In the genomic region with DNA sequence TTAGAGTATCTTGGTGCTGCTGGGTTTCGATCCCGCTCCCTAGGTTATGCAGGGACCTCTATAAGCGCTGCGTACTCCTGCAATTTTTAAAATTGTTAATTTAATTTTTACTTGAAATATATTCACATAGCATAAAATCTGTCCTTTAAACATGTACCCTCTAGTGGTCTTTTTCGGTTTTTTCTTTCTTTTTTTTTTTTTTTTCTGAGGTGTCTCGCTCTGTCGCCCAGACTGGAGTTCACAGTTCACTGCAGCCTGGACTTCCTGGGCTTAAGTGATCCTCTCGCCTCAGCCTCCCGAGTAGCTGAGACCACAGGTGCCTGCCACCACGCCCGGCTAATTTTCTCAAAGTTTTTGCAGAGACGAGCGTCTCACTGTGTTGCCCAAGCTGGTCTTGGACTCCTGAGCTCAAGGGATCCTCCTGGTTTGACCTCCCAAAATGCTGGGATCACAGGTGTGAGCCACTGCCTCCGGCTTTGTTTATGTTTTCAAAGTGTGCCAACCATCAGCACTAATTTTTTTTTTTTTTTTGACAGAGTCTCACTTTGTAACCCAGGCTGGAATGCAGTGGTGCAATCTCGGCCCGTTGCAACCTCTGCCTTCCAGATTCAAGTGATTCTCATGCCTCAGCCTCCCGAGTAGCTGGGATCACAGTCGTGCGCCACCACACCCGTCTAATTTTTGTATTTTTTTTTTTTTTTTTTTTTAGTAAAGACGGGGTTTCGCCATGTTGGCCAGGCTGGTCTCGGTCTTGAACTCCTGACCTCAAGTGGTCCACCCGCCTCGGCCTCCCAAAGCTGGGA, we compare ENCODE assay signal across 1 cellular context.
A peak's percentile ranks its signal among the peaks of the same experiment; 100 is the strongest.
TF ChIP-seq lines count a peak whose summit lies in the region.

No MANE protein-coding gene starts in this region.

TF ChIP-seq in HepG2, 621 proteins besides CTCF, POLR2A, EP300 and RAD21 (continued from another document and continues in another):
- TF ChIP-seq, protein P1, sequence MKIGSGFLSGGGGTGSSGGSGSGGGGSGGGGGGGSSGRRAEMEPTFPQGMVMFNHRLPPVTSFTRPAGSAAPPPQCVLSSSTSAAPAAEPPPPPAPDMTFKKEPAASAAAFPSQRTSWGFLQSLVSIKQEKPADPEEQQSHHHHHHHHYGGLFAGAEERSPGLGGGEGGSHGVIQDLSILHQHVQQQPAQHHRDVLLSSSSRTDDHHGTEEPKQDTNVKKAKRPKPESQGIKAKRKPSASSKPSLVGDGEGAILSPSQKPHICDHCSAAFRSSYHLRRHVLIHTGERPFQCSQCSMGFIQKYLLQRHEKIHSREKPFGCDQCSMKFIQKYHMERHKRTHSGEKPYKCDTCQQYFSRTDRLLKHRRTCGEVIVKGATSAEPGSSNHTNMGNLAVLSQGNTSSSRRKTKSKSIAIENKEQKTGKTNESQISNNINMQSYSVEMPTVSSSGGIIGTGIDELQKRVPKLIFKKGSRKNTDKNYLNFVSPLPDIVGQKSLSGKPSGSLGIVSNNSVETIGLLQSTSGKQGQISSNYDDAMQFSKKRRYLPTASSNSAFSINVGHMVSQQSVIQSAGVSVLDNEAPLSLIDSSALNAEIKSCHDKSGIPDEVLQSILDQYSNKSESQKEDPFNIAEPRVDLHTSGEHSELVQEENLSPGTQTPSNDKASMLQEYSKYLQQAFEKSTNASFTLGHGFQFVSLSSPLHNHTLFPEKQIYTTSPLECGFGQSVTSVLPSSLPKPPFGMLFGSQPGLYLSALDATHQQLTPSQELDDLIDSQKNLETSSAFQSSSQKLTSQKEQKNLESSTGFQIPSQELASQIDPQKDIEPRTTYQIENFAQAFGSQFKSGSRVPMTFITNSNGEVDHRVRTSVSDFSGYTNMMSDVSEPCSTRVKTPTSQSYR (CRISPR knock-in tag; IDR thresholded peaks at IDR 0.05; ENCODE audit: borderline replicate concordance), result no peak
- no peak for TF ChIP-seq ZNF747 (CRISPR knock-in tag; IDR thresholded peaks at IDR 0.05; ENCODE audit: borderline replicate concordance)
- no peak for TF ChIP-seq PRDM4 (CRISPR knock-in tag; IDR thresholded peaks at IDR 0.05; ENCODE audit: borderline replicate concordance)
- TF ChIP-seq CBX1 (IDR thresholded peaks at IDR 0.05; ENCODE audit: low read depth), result peak; percentile 21
- TF ChIP-seq, protein P2, sequence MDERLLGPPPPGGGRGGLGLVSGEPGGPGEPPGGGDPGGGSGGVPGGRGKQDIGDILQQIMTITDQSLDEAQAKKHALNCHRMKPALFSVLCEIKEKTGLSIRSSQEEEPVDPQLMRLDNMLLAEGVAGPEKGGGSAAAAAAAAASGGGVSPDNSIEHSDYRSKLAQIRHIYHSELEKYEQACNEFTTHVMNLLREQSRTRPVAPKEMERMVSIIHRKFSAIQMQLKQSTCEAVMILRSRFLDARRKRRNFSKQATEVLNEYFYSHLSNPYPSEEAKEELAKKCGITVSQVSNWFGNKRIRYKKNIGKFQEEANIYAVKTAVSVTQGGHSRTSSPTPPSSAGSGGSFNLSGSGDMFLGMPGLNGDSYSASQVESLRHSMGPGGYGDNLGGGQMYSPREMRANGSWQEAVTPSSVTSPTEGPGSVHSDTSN (CRISPR knock-in tag; IDR thresholded peaks at IDR 0.05), result no peak
- TF ChIP-seq ZNF260 (CRISPR knock-in tag; IDR thresholded peaks at IDR 0.05; ENCODE audit: borderline replicate concordance, low read depth), result no peak
- TF ChIP-seq, protein P3, sequence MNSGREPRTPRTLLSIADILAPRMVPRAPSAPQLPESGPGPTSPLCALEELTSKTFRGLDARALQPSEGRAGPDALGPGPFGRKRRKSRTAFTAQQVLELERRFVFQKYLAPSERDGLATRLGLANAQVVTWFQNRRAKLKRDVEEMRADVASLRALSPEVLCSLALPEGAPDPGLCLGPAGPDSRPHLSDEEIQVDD (CRISPR knock-in tag; IDR thresholded peaks at IDR 0.05; ENCODE audit: borderline replicate concordance), result no peak
- TF ChIP-seq ZNF780A (CRISPR knock-in tag; IDR thresholded peaks at IDR 0.05), result no peak
- TF ChIP-seq, protein P4, sequence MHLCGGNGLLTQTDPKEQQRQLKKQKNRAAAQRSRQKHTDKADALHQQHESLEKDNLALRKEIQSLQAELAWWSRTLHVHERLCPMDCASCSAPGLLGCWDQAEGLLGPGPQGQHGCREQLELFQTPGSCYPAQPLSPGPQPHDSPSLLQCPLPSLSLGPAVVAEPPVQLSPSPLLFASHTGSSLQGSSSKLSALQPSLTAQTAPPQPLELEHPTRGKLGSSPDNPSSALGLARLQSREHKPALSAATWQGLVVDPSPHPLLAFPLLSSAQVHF (CRISPR knock-in tag; IDR thresholded peaks at IDR 0.05), result no peak
- 0 out of 2 replicates have a peak, but pooled peaks have one; percentile 2 for TF ChIP-seq ZBTB26 (CRISPR knock-in tag; IDR thresholded peaks at IDR 0.05; ENCODE audit: borderline replicate concordance)
- TF ChIP-seq ZZZ3 (CRISPR knock-in tag; IDR thresholded peaks at IDR 0.05; ENCODE audit: borderline replicate concordance), result no peak
- TF ChIP-seq, protein P5, sequence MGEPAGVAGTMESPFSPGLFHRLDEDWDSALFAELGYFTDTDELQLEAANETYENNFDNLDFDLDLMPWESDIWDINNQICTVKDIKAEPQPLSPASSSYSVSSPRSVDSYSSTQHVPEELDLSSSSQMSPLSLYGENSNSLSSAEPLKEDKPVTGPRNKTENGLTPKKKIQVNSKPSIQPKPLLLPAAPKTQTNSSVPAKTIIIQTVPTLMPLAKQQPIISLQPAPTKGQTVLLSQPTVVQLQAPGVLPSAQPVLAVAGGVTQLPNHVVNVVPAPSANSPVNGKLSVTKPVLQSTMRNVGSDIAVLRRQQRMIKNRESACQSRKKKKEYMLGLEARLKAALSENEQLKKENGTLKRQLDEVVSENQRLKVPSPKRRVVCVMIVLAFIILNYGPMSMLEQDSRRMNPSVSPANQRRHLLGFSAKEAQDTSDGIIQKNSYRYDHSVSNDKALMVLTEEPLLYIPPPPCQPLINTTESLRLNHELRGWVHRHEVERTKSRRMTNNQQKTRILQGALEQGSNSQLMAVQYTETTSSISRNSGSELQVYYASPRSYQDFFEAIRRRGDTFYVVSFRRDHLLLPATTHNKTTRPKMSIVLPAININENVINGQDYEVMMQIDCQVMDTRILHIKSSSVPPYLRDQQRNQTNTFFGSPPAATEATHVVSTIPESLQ (CRISPR knock-in tag; conservative IDR thresholded peaks at IDR 0.05), result no peak
- no peak for TF ChIP-seq IRX3 (CRISPR knock-in tag; IDR thresholded peaks at IDR 0.05; ENCODE audit: borderline replicate concordance, low read depth)
- TF ChIP-seq, protein P6, sequence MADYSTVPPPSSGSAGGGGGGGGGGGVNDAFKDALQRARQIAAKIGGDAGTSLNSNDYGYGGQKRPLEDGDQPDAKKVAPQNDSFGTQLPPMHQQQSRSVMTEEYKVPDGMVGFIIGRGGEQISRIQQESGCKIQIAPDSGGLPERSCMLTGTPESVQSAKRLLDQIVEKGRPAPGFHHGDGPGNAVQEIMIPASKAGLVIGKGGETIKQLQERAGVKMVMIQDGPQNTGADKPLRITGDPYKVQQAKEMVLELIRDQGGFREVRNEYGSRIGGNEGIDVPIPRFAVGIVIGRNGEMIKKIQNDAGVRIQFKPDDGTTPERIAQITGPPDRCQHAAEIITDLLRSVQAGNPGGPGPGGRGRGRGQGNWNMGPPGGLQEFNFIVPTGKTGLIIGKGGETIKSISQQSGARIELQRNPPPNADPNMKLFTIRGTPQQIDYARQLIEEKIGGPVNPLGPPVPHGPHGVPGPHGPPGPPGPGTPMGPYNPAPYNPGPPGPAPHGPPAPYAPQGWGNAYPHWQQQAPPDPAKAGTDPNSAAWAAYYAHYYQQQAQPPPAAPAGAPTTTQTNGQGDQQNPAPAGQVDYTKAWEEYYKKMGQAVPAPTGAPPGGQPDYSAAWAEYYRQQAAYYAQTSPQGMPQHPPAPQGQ (CRISPR knock-in tag; IDR thresholded peaks at IDR 0.05; ENCODE audit: borderline replicate concordance), result no peak
- TF ChIP-seq ZNF800 (CRISPR knock-in tag; IDR thresholded peaks at IDR 0.05), result no peak
- no peak for TF ChIP-seq ZBTB10 (CRISPR knock-in tag; IDR thresholded peaks at IDR 0.05; ENCODE audit: borderline replicate concordance)
- TF ChIP-seq PHB2 (IDR thresholded peaks at IDR 0.05; ENCODE audit: partially characterized antibody), result no peak
- TF ChIP-seq SMAD1 (CRISPR knock-in tag; IDR thresholded peaks at IDR 0.05; ENCODE audit: borderline replicate concordance, low read depth), result no peak
- TF ChIP-seq, protein P7, sequence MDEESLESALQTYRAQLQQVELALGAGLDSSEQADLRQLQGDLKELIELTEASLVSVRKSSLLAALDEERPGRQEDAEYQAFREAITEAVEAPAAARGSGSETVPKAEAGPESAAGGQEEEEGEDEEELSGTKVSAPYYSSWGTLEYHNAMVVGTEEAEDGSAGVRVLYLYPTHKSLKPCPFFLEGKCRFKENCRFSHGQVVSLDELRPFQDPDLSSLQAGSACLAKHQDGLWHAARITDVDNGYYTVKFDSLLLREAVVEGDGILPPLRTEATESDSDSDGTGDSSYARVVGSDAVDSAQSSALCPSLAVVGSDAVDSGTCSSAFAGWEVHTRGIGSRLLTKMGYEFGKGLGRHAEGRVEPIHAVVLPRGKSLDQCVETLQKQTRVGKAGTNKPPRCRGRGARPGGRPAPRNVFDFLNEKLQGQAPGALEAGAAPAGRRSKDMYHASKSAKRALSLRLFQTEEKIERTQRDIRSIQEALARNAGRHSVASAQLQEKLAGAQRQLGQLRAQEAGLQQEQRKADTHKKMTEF (CRISPR knock-in tag; IDR thresholded peaks at IDR 0.05), result peak; percentile 46; the same call in 1 of the 2 replicates
- no peak for TF ChIP-seq SCMH1 (CRISPR knock-in tag; IDR thresholded peaks at IDR 0.05; ENCODE audit: borderline replicate concordance)
- no peak for TF ChIP-seq ZBTB7B (CRISPR knock-in tag; IDR thresholded peaks at IDR 0.05)
- no peak for TF ChIP-seq NFIB (CRISPR knock-in tag; IDR thresholded peaks at IDR 0.05; ENCODE audit: borderline replicate concordance)
- no peak for TF ChIP-seq ZNF891 (CRISPR knock-in tag; IDR thresholded peaks at IDR 0.05)
- no peak for TF ChIP-seq TCF7 (IDR thresholded peaks at IDR 0.05; ENCODE audit: low read depth)
- peak; percentile 76; the same call in 1 of the 2 replicates for TF ChIP-seq ZNF362 (CRISPR knock-in tag; IDR thresholded peaks at IDR 0.05; ENCODE audit: borderline replicate concordance)
- peak; percentile 79 for TF ChIP-seq CHD4 (IDR thresholded peaks at IDR 0.05; ENCODE audit: borderline replicate concordance, low read length)
- 0 out of 2 replicates have a peak, but pooled peaks have one; percentile 0 for TF ChIP-seq ZNF644 (CRISPR knock-in tag; IDR thresholded peaks at IDR 0.05; ENCODE audit: low read depth)
